In the genomic region with DNA sequence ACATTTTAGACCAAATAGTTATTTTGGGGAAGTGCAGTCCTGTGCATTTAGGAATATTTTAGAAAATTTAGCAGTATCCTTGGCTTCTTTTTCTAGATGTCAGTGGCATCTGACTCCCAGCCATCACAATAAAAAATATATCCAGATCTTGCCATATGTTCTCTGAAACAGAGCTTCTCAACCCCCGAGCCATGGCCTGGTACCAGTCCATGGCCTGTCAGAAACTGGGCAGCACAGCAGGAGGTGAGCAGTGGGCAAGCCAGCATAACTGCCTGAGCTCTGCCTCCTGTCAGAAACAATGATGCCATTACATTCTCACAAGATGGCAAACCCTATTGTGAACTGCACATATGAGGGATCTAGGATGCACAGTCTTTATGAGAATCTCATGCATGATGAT, we compare ENCODE assay signal across 8 cellular contexts.
"Had no signal": no experiment of that assay in that cellular context is flagged by ENCODE, and none has a peak within 500 bp of the region (broad histone marks: within the 10 kb centered on the region; RNA-seq: fewer than 3 reads in every experiment).

No MANE protein-coding gene starts in this region.

- H3K4me3 ChIP-seq: GM23248, HAP-1 had no signal

- H3K36me3 ChIP-seq: HAP-1 had no signal

- H3K4me1 ChIP-seq: HAP-1 had no signal

- H3K9me3 ChIP-seq: HAP-1 had no signal

- ATAC-seq: HCT116, HepG2 had no signal

- H2AFZ ChIP-seq: GM23248 had no signal

- H3K27ac ChIP-seq: GM23248, HL-60 had no signal

- H3K9ac ChIP-seq: GM23248 had no signal

- DNase-seq: GM23248, GOT3, H7, HFFc6 had no signal
